ENCODE assay signal across 9 cellular contexts in the genomic region with DNA sequence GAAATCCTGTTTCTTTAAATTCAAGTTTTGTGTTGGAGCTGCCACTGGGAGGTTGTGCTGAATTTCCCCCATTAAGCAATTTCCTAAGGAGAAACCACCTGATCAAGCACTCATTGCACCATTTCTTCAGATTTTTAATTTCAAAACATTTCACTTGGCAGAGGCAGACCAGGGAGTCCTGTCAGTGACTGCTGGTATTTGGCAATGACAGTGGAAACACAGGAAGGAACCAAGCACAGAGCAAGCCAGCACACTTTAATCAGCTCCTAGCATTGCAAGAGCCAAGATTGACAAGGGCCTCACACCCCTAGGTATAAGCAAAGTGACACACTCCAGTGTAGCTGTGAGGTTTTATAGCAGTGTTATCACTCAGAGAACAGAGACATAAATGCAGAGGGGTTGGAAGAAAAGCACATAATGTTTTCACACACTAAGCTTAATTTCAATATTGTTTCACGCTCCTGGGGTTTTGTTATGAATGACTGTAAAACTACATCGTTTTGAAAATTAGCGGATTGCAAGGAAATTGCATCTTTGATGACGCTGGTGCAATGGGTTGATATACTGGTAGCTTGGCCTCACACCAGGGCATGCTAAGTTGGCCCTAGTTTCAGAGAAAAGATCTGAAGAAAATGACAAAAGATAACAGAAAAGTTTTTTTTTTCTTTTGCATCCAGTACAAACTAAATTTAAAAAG.
A peak's percentile ranks its signal among the peaks of the same experiment; 100 is the strongest.
DNase-seq lines count a peak whose midpoint lies in the region; ATAC-seq and TF ChIP-seq lines count a peak whose summit lies in the region.
"Had no signal": no experiment of that assay in that cellular context is flagged by ENCODE, and none has a peak within 500 bp of the region (broad histone marks: within the 10 kb centered on the region; RNA-seq: fewer than 3 reads in every experiment).

No MANE protein-coding gene starts in this region.

- H3K36me3 ChIP-seq in left ventricle myocardium inferior: no peaks in the 10 kb centered on the region
- no peaks in the 10 kb centered on the region for H3K36me3 ChIP-seq in right atrium auricular region
- H3K36me3 ChIP-seq in upper lobe of right lung: no peaks in the 10 kb centered on the region

- intact Hi-C loops in Right ventricle myocardium inferior (cut with DNase I) (no loop called here), left ventricle myocardium inferior (cut with micrococcal nuclease) (no loop called here), upper lobe of right lung (cut with DNase I) (no loop called here)

- peak; percentile 96 for ATAC-seq in Right ventricle myocardium inferior
- peak; percentile 88 for ATAC-seq in upper lobe of right lung
- no peak for ATAC-seq in HG03432 (IDR thresholded peaks at IDR 0.05; ENCODE audit: unreplicated experiment)
- ATAC-seq: WTC11 had no signal

- TF ChIP-seq CTCF in left ventricle myocardium inferior (IDR thresholded peaks at IDR 0.05; ENCODE audit: borderline replicate concordance): no peak
- no peak for TF ChIP-seq CTCF in right atrium auricular region (IDR thresholded peaks at IDR 0.05)
- no peak for TF ChIP-seq CTCF in upper lobe of right lung (IDR thresholded peaks at IDR 0.05)

- DNase-seq in Right ventricle myocardium inferior (ENCODE audit: missing footprints) (no peak), left ventricle myocardium inferior (no peak), astrocyte of the hippocampus (ENCODE audit: low read depth, low spot score) (peak; percentile 50), right atrium auricular region (ENCODE audit: low spot score) (peak; percentile 71), upper lobe of right lung (no peak), hippocampal formation (lab: John Stamatoyannopoulos, UW) (no peak), activated gamma-delta T cell treated with Interleukin-2 at 50 U/mL for 16 hours (no peak)

- H3K27me3 ChIP-seq in left ventricle myocardium inferior (ENCODE audit: low read depth): no peaks in the 10 kb centered on the region
- no peaks in the 10 kb centered on the region for H3K27me3 ChIP-seq in right atrium auricular region
- no peaks in the 10 kb centered on the region for H3K27me3 ChIP-seq in upper lobe of right lung

- peaks cover 6% of the 10 kb centered on the region for H3K9me3 ChIP-seq in left ventricle myocardium inferior (replicated peaks)
- H3K9me3 ChIP-seq in right atrium auricular region: no peaks in the 10 kb centered on the region
- H3K9me3 ChIP-seq in upper lobe of right lung: no peaks in the 10 kb centered on the region

- H3K4me1 ChIP-seq in left ventricle myocardium inferior: peaks cover 12% of the 10 kb centered on the region
- no peaks in the 10 kb centered on the region for H3K4me1 ChIP-seq in right atrium auricular region
- H3K4me1 ChIP-seq in upper lobe of right lung: peaks cover 5% of the 10 kb centered on the region

- H3K27ac ChIP-seq in left ventricle myocardium inferior (replicated peaks) (no peak overlapping the region), right atrium auricular region (peak overlapping the region in 1 of 2 donors; percentile 4), upper lobe of right lung (no peak overlapping the region)

- H3K4me3 ChIP-seq in left ventricle myocardium inferior (no peak overlapping the region), right atrium auricular region (no peak overlapping the region), upper lobe of right lung (no peak overlapping the region)

Comparison
In these comparisons a context has a peak if more than half of its experiments do, and no peak if none do; other contexts are left out.
1. DNase-seq: peak in astrocyte of the hippocampus (single experiment) and right atrium auricular region (single experiment); none in Right ventricle myocardium inferior (single experiment), left ventricle myocardium inferior (single experiment), upper lobe of right lung (single experiment), hippocampal formation (0 of 2) and activated gamma-delta T cell treated with Interleukin-2 at 50 U/mL for 16 hours (single experiment).